In genomic region chr4:1401409-1402020, GRCh38 we compare ENCODE assay signal across 1 cellular context.
A peak's percentile ranks its signal among the peaks of the same experiment; 100 is the strongest.
TF ChIP-seq lines count a peak whose summit lies in the region.

No MANE protein-coding gene starts in this region.

TF ChIP-seq in K562, 482 proteins besides CTCF, POLR2A, EP300 and RAD21:
- peak; percentile 75 for TF ChIP-seq ZNF263 (CRISPR knock-in tag; IDR thresholded peaks at IDR 0.05; ENCODE audit: borderline replicate concordance)
- no peak for TF ChIP-seq NBN (IDR thresholded peaks at IDR 0.05; ENCODE audit: low read depth)
TF ChIP-seq in K562: peak in this region for 1.
